Comparison of ENCODE assay signal across 20 cellular contexts in genomic region chr1:43560286-43560685, GRCh38. TPM values are rescaled to one million over a fixed set of nuclear protein-coding genes. Genes with fewer than 3 reads are reported as not detected.
A peak's percentile ranks its signal among the peaks of the same experiment; 100 is the strongest.
DNase-seq lines count a peak whose midpoint lies in the region; FAIRE-seq and TF ChIP-seq lines count a peak whose summit lies in the region.
"Had no signal": no experiment of that assay in that cellular context is flagged by ENCODE, and none has a peak within 500 bp of the region (broad histone marks: within the 10 kb centered on the region; RNA-seq: fewer than 3 reads in every experiment).

No MANE protein-coding gene starts in this region.

- peak overlapping the region; percentile 63 for H3K4me2 ChIP-seq in neural cell (ENCODE audit: low read length)
- H3K4me2 ChIP-seq: BLaER1 had no signal

- H3K27me3 ChIP-seq in neural cell (ENCODE audit: insufficient read depth, low read depth, low read length) (no peaks in the 10 kb centered on the region), WERI-Rb-1 (ENCODE audit: insufficient read depth, low read depth, severe bottlenecking) (no peaks in the 10 kb centered on the region)
- H3K27me3 ChIP-seq: BLaER1 had no signal

- no peaks in the 10 kb centered on the region for H3K79me2 ChIP-seq in neural cell (replicated peaks; ENCODE audit: insufficient read depth, low read length)

- TF ChIP-seq CTCF in neural cell (IDR thresholded peaks at IDR 0.05; ENCODE audit: poor library complexity, severe bottlenecking) (no peak), WERI-Rb-1 (IDR thresholded peaks at IDR 0.05; ENCODE audit: low read depth, low read length) (no peak)

- H2AFZ ChIP-seq in neural cell (ENCODE audit: low read depth, low read length) = no peak overlapping the region
- H2AFZ ChIP-seq: GM23248 had no signal

- DNase-seq in GM12891 (ENCODE audit: insufficient read length, low spot score) (no peak), NCI-H69 (lab: John Stamatoyannopoulos, UW) (peak; percentile 7), urothelium cell line (ENCODE audit: low spot score) (no peak), GM19240 (ENCODE audit: insufficient read length, low spot score) (no peak), NCI-H524 treated with DMSO at 0.1 percent for 48 hours (lab: John Stamatoyannopoulos, UW) (no peak), WERI-Rb-1 (no peak)
- DNase-seq: 8988T, DMS153, DMS79, GDM1, GM23248, HCEC 1CT, HFFc6 had no signal

- no peak for TF ChIP-seq POLR2A in GM12891 (IDR thresholded peaks at IDR 0.05; ENCODE audit: low read depth, low read length)

- TF ChIP-seq EP300 in neural cell (conservative IDR thresholded peaks at IDR 0.05; ENCODE audit: poor library complexity, severe bottlenecking) = no peak

- peak overlapping the region; percentile 68 for H3K9ac ChIP-seq in neural cell (ENCODE audit: low read length)
- H3K9ac ChIP-seq: BLaER1, GM23248 had no signal

- no peaks in the 10 kb centered on the region for H4K20me1 ChIP-seq in neural cell (ENCODE audit: insufficient read depth)
- H4K20me1 ChIP-seq: BLaER1 had no signal

- FAIRE-seq in GM12891 (lab: Jason Lieb, UNC) = peak; percentile 26
- FAIRE-seq in urothelium cell line (lab: Jason Lieb, UNC) = peak; percentile 96
- FAIRE-seq: GM19239, H54 had no signal

- peak overlapping the region; percentile 96 for H3K27ac ChIP-seq in neural cell (ENCODE audit: low read length)
- no peak overlapping the region for H3K27ac ChIP-seq in WERI-Rb-1
- H3K27ac ChIP-seq: BLaER1, GM23248, HL-60 had no signal

- no peaks in the 10 kb centered on the region for H3K9me2 ChIP-seq in neural cell (ENCODE audit: insufficient read depth, low read length)

- no peak for TF ChIP-seq RAD21 in neural cell (conservative IDR thresholded peaks at IDR 0.05)

- no peaks in the 10 kb centered on the region for H3K36me3 ChIP-seq in neural cell (ENCODE audit: insufficient read depth, low read length)
- H3K36me3 ChIP-seq in WERI-Rb-1 = peaks cover 44% of the 10 kb centered on the region

- H3F3A ChIP-seq in neural cell (ENCODE audit: insufficient read depth, low read length, poor library complexity, severe bottlenecking) = no peaks in the 10 kb centered on the region

- H3K4me3 ChIP-seq in neural cell (ENCODE audit: low read length) (peak overlapping the region; percentile 60), WERI-Rb-1 (ENCODE audit: low read depth, low read length) (no peak overlapping the region)
- H3K4me3 ChIP-seq: BLaER1, GM23248 had no signal

- H3K9me3 ChIP-seq in neural cell (ENCODE audit: low read length) (no peaks in the 10 kb centered on the region), WERI-Rb-1 (ENCODE audit: severe bottlenecking) (no peaks in the 10 kb centered on the region)
- H3K9me3 ChIP-seq: BLaER1 had no signal

TF ChIP-seq in GM12891, 5 proteins besides CTCF, POLR2A, EP300 and RAD21:
- TF ChIP-seq POU2F2 (IDR thresholded peaks at IDR 0.05; ENCODE audit: low read depth, low read length) (no peak), TAF1 (IDR thresholded peaks at IDR 0.05; ENCODE audit: low read depth, low read length) (no peak), POLR2AphosphoS5 (IDR thresholded peaks at IDR 0.05; ENCODE audit: low read depth, low read length) (no peak), PAX5 (IDR thresholded peaks at IDR 0.05; ENCODE audit: insufficient read depth, low read length, severe bottlenecking) (no peak), SPI1 (IDR thresholded peaks at IDR 0.05; ENCODE audit: low read depth, low read length) (no peak)

TF ChIP-seq in neural cell, 6 proteins besides CTCF, POLR2A, EP300 and RAD21:
- no peak for TF ChIP-seq REST (IDR thresholded peaks at IDR 0.05; ENCODE audit: borderline replicate concordance)
- no peak for TF ChIP-seq MXI1 (conservative IDR thresholded peaks at IDR 0.05; ENCODE audit: poor library complexity, severe bottlenecking)
- TF ChIP-seq EZH2 (IDR thresholded peaks at IDR 0.05; ENCODE audit: borderline replicate concordance, insufficient read depth, low read length, poor library complexity, severe bottlenecking) = no peak

RNA-seq across cellular contexts. Expression of gene PTPRF, which starts 29.6 kb away (rescaled TPM):
- 2.8 TPM for polyA plus RNA-seq in GM12891 (2012; ENCODE audit: low read depth, missing spikeins)
- 66.6 and 95.1 TPM in 2 replicates for polyA plus RNA-seq in neural cell
- 144 and 149 TPM in 2 replicates for polyA minus RNA-seq in neural cell
- polyA plus RNA-seq: CD14-positive monocyte; CD4-positive, alpha-beta memory T cell had no signal
